22 cellular contexts compared by ENCODE assay signal in genomic region chr3:101615525-101615924, GRCh38. TPM values are rescaled to one million over a fixed set of nuclear protein-coding genes. Genes with fewer than 3 reads are reported as not detected.
DNase-seq lines count a peak whose midpoint lies in the region; ATAC-seq and TF ChIP-seq lines count a peak whose summit lies in the region.
"Had no signal": no experiment of that assay in that cellular context is flagged by ENCODE, and none has a peak within 500 bp of the region (broad histone marks: within the 10 kb centered on the region; RNA-seq: fewer than 3 reads in every experiment).

No MANE protein-coding gene starts in this region.

- H3K4me1 ChIP-seq in spleen (no peaks in the 10 kb centered on the region), ascending aorta (no peaks in the 10 kb centered on the region), Peyer's patch (no peaks in the 10 kb centered on the region)
- H3K4me1 ChIP-seq: BLaER1, SJSA1 had no signal

- intact Hi-C loops in spleen (cut with DNase I; ENCODE audit: low total_unique reads) (no loop called here), ascending aorta (cut with DNase I) (no loop called here)

- no peaks in the 10 kb centered on the region for H3K4me1 Mint-ChIP-seq in central memory CD8-positive, alpha-beta T cell
- H3K4me1 Mint-ChIP-seq: CD4-positive, CD25-positive, alpha-beta regulatory T cell; T-cell had no signal

- ATAC-seq in HG03520 (IDR thresholded peaks at IDR 0.05; ENCODE audit: unreplicated experiment) (peak; percentile 49), HG02759 (IDR thresholded peaks at IDR 0.05; ENCODE audit: unreplicated experiment) (no peak)
- ATAC-seq in central memory CD8-positive, alpha-beta T cell (replicated peaks; ENCODE audit: extremely low read depth, poor library complexity, severe bottlenecking) = no peak
- ATAC-seq: HCT116, HepG2, PC-3, T-cell had no signal

- no peaks in the 10 kb centered on the region for H3K36me3 ChIP-seq in spleen
- no peaks in the 10 kb centered on the region for H3K36me3 ChIP-seq in ascending aorta
- no peaks in the 10 kb centered on the region for H3K36me3 ChIP-seq in Peyer's patch
- H3K36me3 ChIP-seq: BLaER1, SJSA1 had no signal

- H3K9me3 ChIP-seq in spleen (peaks cover 0 to 8% (median 5%) of the 10 kb centered on the region in 8 donors), ascending aorta (no peaks in the 10 kb centered on the region), Peyer's patch (no peaks in the 10 kb centered on the region)
- H3K9me3 ChIP-seq: SJSA1 had no signal

- peak overlapping the region; percentile 30 for H3K27ac Mint-ChIP-seq in central memory CD8-positive, alpha-beta T cell (ENCODE audit: low read depth)
- H3K27ac Mint-ChIP-seq: CD4-positive, CD25-positive, alpha-beta regulatory T cell; T-cell had no signal

- DNase-seq in GM12864 (ENCODE audit: low read depth) (peak; percentile 15), spleen (peak; percentile 39), ascending aorta (ENCODE audit: low spot score in 2 of 2) (no peak), Peyer's patch (no peak)
- no peak for DNase-seq in central memory CD8-positive, alpha-beta T cell (ENCODE audit: low spot score in 2 of 2)
- DNase-seq: CD4-positive, CD25-positive, alpha-beta regulatory T cell; DMS153; Kasumi-1; NCI-H1694 treated with DMSO at 0.1 percent for 48 hours; NCI-H2081; NCI-H226; NCI-H510A; NCI-H69; PC-3; Right ventricle myocardium superior; T-cell had no signal

- H3K4me3 Mint-ChIP-seq in central memory CD8-positive, alpha-beta T cell = no peak overlapping the region
- H3K4me3 Mint-ChIP-seq: CD4-positive, CD25-positive, alpha-beta regulatory T cell; T-cell had no signal

- H3K9me3 Mint-ChIP-seq in central memory CD8-positive, alpha-beta T cell = no peaks in the 10 kb centered on the region
- H3K9me3 Mint-ChIP-seq: CD4-positive, CD25-positive, alpha-beta regulatory T cell had no signal

- TF ChIP-seq POLR2A in spleen (IDR thresholded peaks at IDR 0.05) (no peak), Peyer's patch (IDR thresholded peaks at IDR 0.05) (no peak)

- H3K36me3 Mint-ChIP-seq in central memory CD8-positive, alpha-beta T cell (ENCODE audit: insufficient read depth) = no peaks in the 10 kb centered on the region
- H3K36me3 Mint-ChIP-seq: CD4-positive, CD25-positive, alpha-beta regulatory T cell; T-cell had no signal

- 88 to 93% (median 92%) methylated on average over 6 of the region's 6 CpGs for WGBS in spleen, 5 donors

- no peaks in the 10 kb centered on the region for H3K27me3 ChIP-seq in spleen (replicated peaks in 1 of 7)
- H3K27me3 ChIP-seq in ascending aorta = no peaks in the 10 kb centered on the region
- H3K27me3 ChIP-seq in Peyer's patch = no peaks in the 10 kb centered on the region
- H3K27me3 ChIP-seq: BLaER1, SJSA1 had no signal

- TF ChIP-seq CTCF in GM12864 (IDR thresholded peaks at IDR 0.05; ENCODE audit: low read depth, low read length, missing control alignments) = no peak
- TF ChIP-seq CTCF in spleen (IDR thresholded peaks at IDR 0.05 in 8 of 11, conservative IDR thresholded peaks at IDR 0.05 in 3 of 11) = no peak
- no peak for TF ChIP-seq CTCF in ascending aorta (IDR thresholded peaks at IDR 0.05)
- no peak for TF ChIP-seq CTCF in Peyer's patch (IDR thresholded peaks at IDR 0.05)

- H3K27ac ChIP-seq in spleen = no peak overlapping the region
- H3K27ac ChIP-seq in ascending aorta = no peak overlapping the region
- no peak overlapping the region for H3K27ac ChIP-seq in Peyer's patch
- H3K27ac ChIP-seq: BLaER1, SJSA1 had no signal

- H3K4me3 ChIP-seq in GM12864 (ENCODE audit: low read depth, low read length) (no peak overlapping the region), spleen (no peak overlapping the region), ascending aorta (no peak overlapping the region), Peyer's patch (no peak overlapping the region)
- H3K4me3 ChIP-seq: BLaER1, SJSA1 had no signal

- H3K27me3 Mint-ChIP-seq in central memory CD8-positive, alpha-beta T cell = no peaks in the 10 kb centered on the region
- H3K27me3 Mint-ChIP-seq: CD4-positive, CD25-positive, alpha-beta regulatory T cell; T-cell had no signal

RNA-seq across cellular contexts. Expression of gene PCNP, which starts 41.5 kb away (rescaled TPM):
- 100 to 1,000 TPM; 104 to 122 (median 112) TPM for total RNA-seq in spleen
- 100 to 1,000 TPM in 1 of 3 donors, 10 to 100 TPM in 2; 71.1 to 104 (median 92.6) TPM for polyA plus RNA-seq in spleen
- 50.8 TPM for total RNA-seq in ascending aorta
- 100 to 1,000 TPM in 1 of 4 donors, 10 to 100 TPM in 3; 61.9 to 106 (median 69.8) TPM for total RNA-seq in Peyer's patch

RNA-seq across cellular contexts. Expression of gene TRMT10C, which starts 53.9 kb away (rescaled TPM):
- total RNA-seq in spleen (10 to 100 TPM; 14.1 to 22.4 (median 18.0) TPM), ascending aorta (5.9 TPM), Peyer's patch (10 to 100 TPM in 3 of 4 donors, 1 to 10 TPM in 1; 8.5 to 28.9 (median 13.1) TPM)
- polyA plus RNA-seq in spleen = 10 to 100 TPM; 21.9 to 25.8 (median 24.4) TPM

Comparison
In these comparisons a context has a peak if more than half of its experiments do, and no peak if none do; other contexts are left out.
1. DNase-seq: peak in GM12864 (single experiment) and spleen (single experiment); none in central memory CD8-positive, alpha-beta T cell (0 of 2), ascending aorta (0 of 2) and Peyer's patch (0 of 3).